Comparison of ENCODE assay signal across 14 cellular contexts in genomic region chr11:65782816-65783228, GRCh38. TPM values are rescaled to one million over a fixed set of nuclear protein-coding genes. Genes with fewer than 3 reads are reported as not detected.
DNase-seq lines count a peak whose midpoint lies in the region; ATAC-seq and TF ChIP-seq lines count a peak whose summit lies in the region.
"Had no signal": no experiment of that assay in that cellular context is flagged by ENCODE, and none has a peak within 500 bp of the region (broad histone marks: within the 10 kb centered on the region; RNA-seq: fewer than 3 reads in every experiment).

No MANE protein-coding gene starts in this region.

- peak; percentile 47 for DNase-seq in 8988T
- peak; percentile 17 for DNase-seq in D341Med (ENCODE audit: low spot score)
- no peak for DNase-seq in naive thymus-derived CD4-positive, alpha-beta T cell
- DNase-seq in DMS79 treated with DMSO at 0.1 percent for 48 hours (lab: John Stamatoyannopoulos, UW): no peak
- DNase-seq: activated T-cell treated with anti-CD3 and anti-CD28 coated beads, Interleukin-2, amount 50 U/mL, for 24 hours; effector CD4-positive, alpha-beta T cell; EL; NCI-H1417 had no signal

- H3K4me1 ChIP-seq in naive thymus-derived CD4-positive, alpha-beta T cell (ENCODE audit: control insufficient read depth in 2 of 2, insufficient read depth in 2 of 2, low read length in 2 of 2): peaks cover 14 to 26% of the 10 kb centered on the region in 2 donors

- peaks cover 0 to 3% of the 10 kb centered on the region in 2 donors for H3K27me3 ChIP-seq in naive thymus-derived CD4-positive, alpha-beta T cell (ENCODE audit: control insufficient read depth in 2 of 2, insufficient read depth in 2 of 2, low read length in 2 of 2)

- no peak for ATAC-seq in naive thymus-derived CD4-positive, alpha-beta T cell
- ATAC-seq in HG03139 (IDR thresholded peaks at IDR 0.05; ENCODE audit: unreplicated experiment) (no peak), HG02885 (IDR thresholded peaks at IDR 0.05; ENCODE audit: poor library complexity, unreplicated experiment) (no peak), HG03159 (IDR thresholded peaks at IDR 0.05; ENCODE audit: unreplicated experiment) (no peak)
- ATAC-seq: psoas muscle had no signal

- POLR2A ChIA-PET in naive thymus-derived CD4-positive, alpha-beta T cell (lab: Charles Lee): no interaction called here

- H3K4me3 Mint-ChIP-seq in brain: peak overlapping the region; percentile 8 to 60 (median 53)
- H3K4me3 Mint-ChIP-seq in naive thymus-derived CD4-positive, alpha-beta T cell: peak overlapping the region in 7 of 10 donors; percentile 1 to 70 (median 44)
- H3K4me3 Mint-ChIP-seq: activated T-cell treated with anti-CD3 and anti-CD28 coated beads, Interleukin-2, amount 50 U/mL, for 24 hours had no signal

- CTCF ChIA-PET in naive thymus-derived CD4-positive, alpha-beta T cell (lab: Charles Lee): interaction anchor here (0.6 to 0.8 kb wide), 3 partner anchors 13 to 47 kb away, joined by 3 to 4 read pairs (median 3); no protein-coding TSS in a partner anchor

- H3K36me3 Mint-ChIP-seq in brain: no peaks in the 10 kb centered on the region
- H3K36me3 Mint-ChIP-seq in naive thymus-derived CD4-positive, alpha-beta T cell: peaks cover 0 to 2% (median 0%) of the 10 kb centered on the region in 5 donors

- H3K9me3 ChIP-seq in naive thymus-derived CD4-positive, alpha-beta T cell (ENCODE audit: control insufficient read depth in 2 of 3, low read length in 3 of 3): no peaks in the 10 kb centered on the region
- H3K9me3 ChIP-seq: psoas muscle had no signal

- intact Hi-C loops in naive thymus-derived CD4-positive, alpha-beta T cell (cut with micrococcal nuclease): no loop called here

- H3K36me3 ChIP-seq in naive thymus-derived CD4-positive, alpha-beta T cell (ENCODE audit: control insufficient read depth in 2 of 3, insufficient read depth in 3 of 3, low read length in 3 of 3): peaks cover 0 to 16% (median 0%) of the 10 kb centered on the region in 3 experiments

- H3K27me3 Mint-ChIP-seq in brain: peaks cover 48% of the 10 kb centered on the region
- H3K27me3 Mint-ChIP-seq in naive thymus-derived CD4-positive, alpha-beta T cell: peaks cover 9 to 34% (median 13%) of the 10 kb centered on the region in 5 donors

- H3K27ac Mint-ChIP-seq in brain: peak overlapping the region in 1 of 5 experiments; percentile 41
- peak overlapping the region in 2 of 9 donors; percentile 2 to 41 for H3K27ac Mint-ChIP-seq in naive thymus-derived CD4-positive, alpha-beta T cell
- H3K27ac Mint-ChIP-seq: activated T-cell treated with anti-CD3 and anti-CD28 coated beads, Interleukin-2, amount 50 U/mL, for 24 hours had no signal

- H3K27ac ChIP-seq in naive thymus-derived CD4-positive, alpha-beta T cell (ENCODE audit: low read depth, low read length): no peak overlapping the region
- H3K27ac ChIP-seq: psoas muscle had no signal

- no peak for TF ChIP-seq CTCF in brain (conservative IDR thresholded peaks at IDR 0.05)

- H3K9me3 Mint-ChIP-seq in brain: peaks cover 0 to 7% (median 0%) of the 10 kb centered on the region in 5 experiments
- no peaks in the 10 kb centered on the region for H3K9me3 Mint-ChIP-seq in naive thymus-derived CD4-positive, alpha-beta T cell
- H3K9me3 Mint-ChIP-seq: activated T-cell treated with anti-CD3 and anti-CD28 coated beads, Interleukin-2, amount 50 U/mL, for 24 hours had no signal

- no peak overlapping the region for H3K4me3 ChIP-seq in naive thymus-derived CD4-positive, alpha-beta T cell (ENCODE audit: low read length)
- H3K4me3 ChIP-seq: psoas muscle had no signal

- H3K4me1 Mint-ChIP-seq in brain: peaks cover 16% of the 10 kb centered on the region
- H3K4me1 Mint-ChIP-seq in naive thymus-derived CD4-positive, alpha-beta T cell: peaks cover 11 to 29% (median 17%) of the 10 kb centered on the region in 7 donors

RNA-seq across cellular contexts. Expression of gene AP5B1, which starts 2.0 kb away (rescaled TPM):
- 1.7 TPM for polyA plus RNA-seq in brain (ENCODE audit: insufficient read depth, low read depth, low replicate concordance)
- total RNA-seq in naive thymus-derived CD4-positive, alpha-beta T cell: 10 to 100 TPM; 21.5 to 31.0 (median 23.5) TPM
- 10 to 100 TPM in 1 of 2 donors, 1 to 10 TPM in 1; 8.8 to 19.2 TPM for polyA plus RNA-seq in naive thymus-derived CD4-positive, alpha-beta T cell

RNA-seq across cellular contexts. Expression of gene OVOL1, which starts 4.0 kb away (rescaled TPM):
- polyA plus RNA-seq in brain (ENCODE audit: insufficient read depth, low read depth, low replicate concordance): 0.10 TPM
- not detected for total RNA-seq in naive thymus-derived CD4-positive, alpha-beta T cell
- polyA plus RNA-seq in naive thymus-derived CD4-positive, alpha-beta T cell: not detected
- total RNA-seq: fibroblast of villous mesenchyme, psoas muscle had no signal

RNA-seq across cellular contexts. Expression of gene SNX32, which starts 50.9 kb away (rescaled TPM):
- polyA plus RNA-seq in brain (ENCODE audit: insufficient read depth, low read depth, low replicate concordance): 3.6 TPM
- 1 to 10 TPM in 3 of 5 experiments, under 1 TPM in 2; 0.81 to 2.0 (median 1.1) TPM for total RNA-seq in naive thymus-derived CD4-positive, alpha-beta T cell
- polyA plus RNA-seq in naive thymus-derived CD4-positive, alpha-beta T cell: under 1 TPM; 0.38 to 0.60 TPM
- total RNA-seq: psoas muscle had no signal

Comparison
In these comparisons a context has a peak if more than half of its experiments do, and no peak if none do; other contexts are left out.
1. DNase-seq: peak in 8988T (single experiment) and D341Med (single experiment); none in naive thymus-derived CD4-positive, alpha-beta T cell (0 of 9) and DMS79 treated with DMSO at 0.1 percent for 48 hours (single experiment).